ENCODE assay signal across 12 cellular contexts in genomic region chr1:185373813-185374524, GRCh38. TPM values are rescaled to one million over a fixed set of nuclear protein-coding genes. Genes with fewer than 3 reads are reported as not detected.
DNase-seq lines count a peak whose midpoint lies in the region; ATAC-seq and TF ChIP-seq lines count a peak whose summit lies in the region.
"Had no signal": no experiment of that assay in that cellular context is flagged by ENCODE, and none has a peak within 500 bp of the region (broad histone marks: within the 10 kb centered on the region; RNA-seq: fewer than 3 reads in every experiment).

No MANE protein-coding gene starts in this region.

- H3K4me2 ChIP-seq in OCI-LY3 (ENCODE audit: low read length) (peak overlapping the region; percentile 21), GM23338 (no peak overlapping the region)

- H3K36me3 Mint-ChIP-seq in natural killer cell treated with Interleukin-12 subunit alpha and Interleukin-12 subunit beta and Interleukin-15 and Interleukin-18, amount 100 ng/mL, for 72 hours = no peaks in the 10 kb centered on the region
- H3K36me3 Mint-ChIP-seq in GM23338 (ENCODE audit: low read depth) = peaks cover 2% of the 10 kb centered on the region; the same call in 1 of the 3 replicates

- no peaks in the 10 kb centered on the region for H3F3A ChIP-seq in GM23338 (replicated peaks; ENCODE audit: low read depth)

- H3K4me3 ChIP-seq in OCI-LY3 (ENCODE audit: low read length) = no peak overlapping the region
- H3K4me3 ChIP-seq in GM23338 = no peak overlapping the region

- peak; percentile 81 to 89 for ATAC-seq in natural killer cell treated with Interleukin-12 subunit alpha and Interleukin-12 subunit beta and Interleukin-15 and Interleukin-18, amount 100 ng/mL, for 72 hours
- ATAC-seq in GM23338 (no peak), HG03196 (IDR thresholded peaks at IDR 0.05; ENCODE audit: unreplicated experiment) (no peak)
- ATAC-seq: activated CD4-positive, CD25-positive, alpha-beta regulatory T cell treated with anti-CD3 and anti-CD28 coated beads, Interleukin-2, amount 50 U/mL, for 24 hours; HCT116 had no signal

- H3K79me2 ChIP-seq in OCI-LY3 (ENCODE audit: low read length) = no peaks in the 10 kb centered on the region
- H3K79me2 ChIP-seq in GM23338 (replicated peaks; ENCODE audit: insufficient read depth) = no peaks in the 10 kb centered on the region

- H3K27ac ChIP-seq in OCI-LY3 (ENCODE audit: low read length) (no peak overlapping the region), GM23338 (ENCODE audit: low read depth) (no peak overlapping the region)

- no peak overlapping the region for H3K9ac ChIP-seq in OCI-LY3 (ENCODE audit: low read length)

- H2AFZ ChIP-seq in OCI-LY3 (ENCODE audit: low read depth, low read length) = peak overlapping the region; percentile 49
- no peak overlapping the region; the same call in 1 of the 2 replicates for H2AFZ ChIP-seq in GM23338

- TF ChIP-seq CTCF in OCI-LY3 (IDR thresholded peaks at IDR 0.05; ENCODE audit: low read depth, low read length) (no peak), GM23338 (conservative IDR thresholded peaks at IDR 0.05; ENCODE audit: low read depth in 2 of 2) (no peak)

- no peak overlapping the region for H3K27ac Mint-ChIP-seq in natural killer cell treated with Interleukin-12 subunit alpha and Interleukin-12 subunit beta and Interleukin-15 and Interleukin-18, amount 100 ng/mL, for 72 hours
- no peak overlapping the region for H3K27ac Mint-ChIP-seq in GM23338
- H3K27ac Mint-ChIP-seq: nephron had no signal

- peaks cover 31 to 32% of the 10 kb centered on the region in 2 donors for H3K4me1 Mint-ChIP-seq in natural killer cell treated with Interleukin-12 subunit alpha and Interleukin-12 subunit beta and Interleukin-15 and Interleukin-18, amount 100 ng/mL, for 72 hours (ENCODE audit: low read depth in 2 of 2)
- H3K4me1 Mint-ChIP-seq in GM23338 = peaks cover 15% of the 10 kb centered on the region
- H3K4me1 Mint-ChIP-seq: nephron had no signal

- H3K27me3 Mint-ChIP-seq in natural killer cell treated with Interleukin-12 subunit alpha and Interleukin-12 subunit beta and Interleukin-15 and Interleukin-18, amount 100 ng/mL, for 72 hours = no peaks in the 10 kb centered on the region
- H3K27me3 Mint-ChIP-seq in GM23338 (ENCODE audit: insufficient read depth, low read depth, poor library complexity) = no peaks in the 10 kb centered on the region

- no peaks in the 10 kb centered on the region for H3K9me3 Mint-ChIP-seq in natural killer cell treated with Interleukin-12 subunit alpha and Interleukin-12 subunit beta and Interleukin-15 and Interleukin-18, amount 100 ng/mL, for 72 hours
- H3K9me3 Mint-ChIP-seq in GM23338 = peaks cover 3% of the 10 kb centered on the region; the same call in 1 of the 3 replicates
- H3K9me3 Mint-ChIP-seq: nephron had no signal

- 0 out of 2 replicates have a peak, but pooled peaks cover 4% of the 10 kb centered on the region for H3K9me2 ChIP-seq in GM23338 (ENCODE audit: insufficient read depth)

- H3K36me3 ChIP-seq in OCI-LY3 (replicated peaks; ENCODE audit: low read depth, low read length) (no peaks in the 10 kb centered on the region), GM23338 (ENCODE audit: insufficient read depth) (no peaks in the 10 kb centered on the region)

- H3K4me3 Mint-ChIP-seq in natural killer cell treated with Interleukin-12 subunit alpha and Interleukin-12 subunit beta and Interleukin-15 and Interleukin-18, amount 100 ng/mL, for 72 hours = peak overlapping the region; percentile 65
- H3K4me3 Mint-ChIP-seq in GM23338 = no peak overlapping the region
- H3K4me3 Mint-ChIP-seq: nephron had no signal

- H4K20me1 ChIP-seq in OCI-LY3 (ENCODE audit: insufficient read depth, low read length) = no peaks in the 10 kb centered on the region
- no peaks in the 10 kb centered on the region for H4K20me1 ChIP-seq in GM23338 (replicated peaks; ENCODE audit: insufficient read depth)

- H3K4me1 ChIP-seq in OCI-LY3 (ENCODE audit: low read length) = peaks cover 16% of the 10 kb centered on the region
- peaks cover 7% of the 10 kb centered on the region; the same call in 1 of the 2 replicates for H3K4me1 ChIP-seq in GM23338 (ENCODE audit: insufficient read depth)

- H3K27me3 ChIP-seq in OCI-LY3 (ENCODE audit: low read depth, low read length) = no peaks in the 10 kb centered on the region
- H3K27me3 ChIP-seq in GM23338 (ENCODE audit: insufficient read depth) = no peaks in the 10 kb centered on the region

- no peaks in the 10 kb centered on the region for H3K9me3 ChIP-seq in OCI-LY3 (ENCODE audit: insufficient read depth, low read length)

- peak; percentile 3 for DNase-seq in GDM1 (lab: John Stamatoyannopoulos, UW)
- peak; percentile 53 to 93 for DNase-seq in dermis microvascular lymphatic vessel endothelial cell (ENCODE audit: low read depth in 2 of 2)
- peak; percentile 70 for DNase-seq in natural killer cell treated with Interleukin-12 subunit alpha and Interleukin-12 subunit beta and Interleukin-15 and Interleukin-18, amount 100 ng/mL, for 72 hours (ENCODE audit: low spot score)
- DNase-seq in NCI-H2081 treated with DMSO at 0.1 percent for 48 hours (lab: John Stamatoyannopoulos, UW) = no peak
- no peak for DNase-seq in GM23338 (ENCODE audit: low spot score)
- DNase-seq in NCI-H1092 treated with DMSO at 0.1 percent for 48 hours (lab: John Stamatoyannopoulos, UW) = no peak
- DNase-seq: NCI-H1436 treated with DMSO at 0.1 percent for 48 hours had no signal

TF ChIP-seq in GM23338, 12 proteins besides CTCF, POLR2A, EP300 and RAD21 (continues in another document):
- TF ChIP-seq REST (IDR thresholded peaks at IDR 0.05; ENCODE audit: unreplicated experiment) (no peak), EZH2 (IDR thresholded peaks at IDR 0.05; ENCODE audit: low read depth, unreplicated experiment) (no peak), ZNF331 (CRISPR knock-in tag; IDR thresholded peaks at IDR 0.05; ENCODE audit: low read depth) (no peak), JUNB (IDR thresholded peaks at IDR 0.05; ENCODE audit: unreplicated experiment) (no peak)

RNA-seq across cellular contexts. Expression of gene IVNS1ABP, which starts 56.9 kb away (rescaled TPM):
- 50.2 and 53.4 TPM in 2 replicates for total RNA-seq in dermis microvascular lymphatic vessel endothelial cell
- total RNA-seq in natural killer cell treated with Interleukin-12 subunit alpha and Interleukin-12 subunit beta and Interleukin-15 and Interleukin-18, amount 100 ng/mL, for 72 hours = 100 to 1,000 TPM; 744 to 950 TPM
- total RNA-seq in GM23338 (2014; rRNA removed; shearing (Covaris generic)) = 162 TPM in 2 replicates
- polyA plus RNA-seq in GM23338 (2016; fragmentation: Nextera tagmentation; extraction: Ambion mirVana) = 63.1 and 73.5 TPM in 2 replicates

Comparison
In these comparisons a context has a peak if more than half of its experiments do, and no peak if none do; other contexts are left out.
1. DNase-seq: peak in GDM1 (single experiment), dermis microvascular lymphatic vessel endothelial cell (2 of 2) and natural killer cell treated with Interleukin-12 subunit alpha and Interleukin-12 subunit beta and Interleukin-15 and Interleukin-18, amount 100 ng/mL, for 72 hours (single experiment); none in NCI-H2081 treated with DMSO at 0.1 percent for 48 hours (single experiment), GM23338 (single experiment) and NCI-H1092 treated with DMSO at 0.1 percent for 48 hours (single experiment).
2. ATAC-seq: peak in natural killer cell treated with Interleukin-12 subunit alpha and Interleukin-12 subunit beta and Interleukin-15 and Interleukin-18, amount 100 ng/mL, for 72 hours (2 of 2); none in GM23338 (single experiment) and HG03196 (single experiment).